In the genomic region with DNA sequence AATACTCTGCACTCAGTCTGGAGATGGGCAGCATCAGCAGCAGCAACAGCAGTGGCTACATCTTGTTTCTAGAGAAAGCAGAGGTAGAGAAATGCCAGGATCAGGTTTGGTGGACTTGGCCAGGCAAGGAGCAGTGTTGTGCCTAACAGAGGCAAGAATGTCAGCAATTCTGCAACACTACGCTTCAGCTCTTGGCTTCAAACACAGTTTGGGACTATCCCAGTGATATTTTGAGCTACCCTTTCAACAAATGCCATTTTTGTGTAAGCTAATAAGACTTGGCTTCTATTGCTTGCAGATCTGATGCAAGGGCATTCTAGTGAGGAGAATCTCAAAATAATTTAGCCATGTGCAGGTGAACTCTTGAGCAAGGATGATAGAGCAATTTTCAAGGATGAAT, we compare ENCODE assay signal across 16 cellular contexts.
"Had no signal": no experiment of that assay in that cellular context is flagged by ENCODE, and none has a peak within 500 bp of the region (broad histone marks: within the 10 kb centered on the region; RNA-seq: fewer than 3 reads in every experiment).

No MANE protein-coding gene starts in this region.

- H3K4me3 ChIP-seq: hepatocyte, lower lobe of right lung, ovary, right lobe of liver, tibial nerve, upper lobe of right lung, vagina had no signal

- H3K27ac ChIP-seq: hepatocyte, lower lobe of right lung, ovary, right lobe of liver, tibial nerve, upper lobe of right lung, vagina had no signal

- H2AFZ ChIP-seq: hepatocyte had no signal

- H3K9me3 ChIP-seq: lower lobe of right lung, ovary, right lobe of liver, tibial nerve, upper lobe of right lung, vagina had no signal

- DNase-seq: effector memory CD8-positive, alpha-beta T cell; erythroblast; foreskin melanocyte; kidney glomerular epithelial cell; lower lobe of right lung; natural killer cell; nucleus accumbens; ovary; right lobe of liver; stimulated activated CD4-positive, alpha-beta T cell treated with anti-CD3 and anti-CD28 coated beads, Interleukin-4, amount 100 ng/mL, for 1 hour; stimulated activated CD8-positive, alpha-beta memory T cell treated with anti-CD3 and anti-CD28 coated beads, Interleukin-4, amount 100 ng/mL, for 48 hours; upper lobe of right lung had no signal

- ATAC-seq: effector memory CD8-positive, alpha-beta T cell; left lobe of liver; natural killer cell; right lobe of liver had no signal

- H3K4me1 ChIP-seq: lower lobe of right lung, right lobe of liver, tibial nerve, upper lobe of right lung, vagina had no signal

- H3K4me2 ChIP-seq: hepatocyte had no signal

- H3K27me3 ChIP-seq: hepatocyte, ovary, right lobe of liver, tibial nerve, upper lobe of right lung, vagina had no signal

- H3K36me3 ChIP-seq: lower lobe of right lung, ovary, right lobe of liver, tibial nerve, upper lobe of right lung, vagina had no signal
